ENCODE assay signal across 11 cellular contexts in genomic region chr10:75392744-75393143, GRCh38. TPM values are rescaled to one million over a fixed set of nuclear protein-coding genes. Genes with fewer than 3 reads are reported as not detected.
"Had no signal": no experiment of that assay in that cellular context is flagged by ENCODE, and none has a peak within 500 bp of the region (broad histone marks: within the 10 kb centered on the region; RNA-seq: fewer than 3 reads in every experiment).

No MANE protein-coding gene starts in this region.

- FAIRE-seq: H1, H54 had no signal

- H3K27ac ChIP-seq: HL-60, KMS-11 had no signal

- H3K4me3 Mint-ChIP-seq: GM23338, H9, HFFc6 had no signal

- DNase-seq: H9, HCEC 1CT, HFFc6, IMR-90, KBM-7 had no signal

- H3K4me3 ChIP-seq: GM23338 had no signal

- H3K27ac Mint-ChIP-seq: GM23338, H9, HFFc6 had no signal

- ATAC-seq: GM23338 had no signal

RNA-seq across cellular contexts. Expression of gene ZNF503, which starts 8.8 kb away (rescaled TPM):
- total RNA-seq: GM23338 had no signal

RNA-seq across cellular contexts. Expression of gene LRMDA, which starts 38.7 kb away (rescaled TPM):
- total RNA-seq: HT1080, IMR-90 had no signal
